In genomic region chr10:49538381-49539319, GRCh38 we compare ENCODE assay signal across 1 cellular context.
TF ChIP-seq lines count a peak whose summit lies in the region.

ERCC6 (minus strand) TSS chr10:49539121.

TF ChIP-seq in K562, 482 proteins besides CTCF, POLR2A, EP300 and RAD21 (continued from another document and continues in another):
- no peak for TF ChIP-seq IRF9 (tag; IDR thresholded peaks at IDR 0.05)
- no peak for TF ChIP-seq BMI1 (IDR thresholded peaks at IDR 0.05; ENCODE audit: low read length)
- no peak for TF ChIP-seq KHSRP (IDR thresholded peaks at IDR 0.05)
- no peak for TF ChIP-seq CBFB (CRISPR knock-in tag; IDR thresholded peaks at IDR 0.05)
- TF ChIP-seq NBN (IDR thresholded peaks at IDR 0.05; ENCODE audit: low read depth): 0 out of 2 replicates have a peak, but pooled peaks have one; percentile 20
- no peak for TF ChIP-seq SMARCA5 (IDR thresholded peaks at IDR 0.05)
- no peak for TF ChIP-seq NCOA4 (IDR thresholded peaks at IDR 0.05; ENCODE audit: partially characterized antibody)
- TF ChIP-seq DNMT1 (IDR thresholded peaks at IDR 0.05): no peak
- TF ChIP-seq TEAD2 (tag; IDR thresholded peaks at IDR 0.05): no peak
- TF ChIP-seq PHF8 (IDR thresholded peaks at IDR 0.05; ENCODE audit: borderline replicate concordance, low read length): peak; percentile 90; the same call in 1 of the 2 replicates
- no peak for TF ChIP-seq DIDO1 (tag; IDR thresholded peaks at IDR 0.05; ENCODE audit: low read depth)
- no peak for TF ChIP-seq KAT7 (CRISPR knock-in tag; IDR thresholded peaks at IDR 0.05; ENCODE audit: borderline replicate concordance)
- no peak for TF ChIP-seq ZNF445 (CRISPR knock-in tag; IDR thresholded peaks at IDR 0.05; ENCODE audit: low read depth)
- peak; percentile 85 to 98; a peak in 3 of 4 replicates for TF ChIP-seq SIN3A (IDR thresholded peaks at IDR 0.05; ENCODE audit: borderline replicate concordance in 2 of 2, control insufficient read depth in 1 of 2, low read depth in 2 of 2, low read length in 2 of 2)
- 0 out of 2 replicates have a peak, but pooled peaks have one; percentile 31 for TF ChIP-seq KLF1 (tag; IDR thresholded peaks at IDR 0.05)
- TF ChIP-seq, protein P1, sequence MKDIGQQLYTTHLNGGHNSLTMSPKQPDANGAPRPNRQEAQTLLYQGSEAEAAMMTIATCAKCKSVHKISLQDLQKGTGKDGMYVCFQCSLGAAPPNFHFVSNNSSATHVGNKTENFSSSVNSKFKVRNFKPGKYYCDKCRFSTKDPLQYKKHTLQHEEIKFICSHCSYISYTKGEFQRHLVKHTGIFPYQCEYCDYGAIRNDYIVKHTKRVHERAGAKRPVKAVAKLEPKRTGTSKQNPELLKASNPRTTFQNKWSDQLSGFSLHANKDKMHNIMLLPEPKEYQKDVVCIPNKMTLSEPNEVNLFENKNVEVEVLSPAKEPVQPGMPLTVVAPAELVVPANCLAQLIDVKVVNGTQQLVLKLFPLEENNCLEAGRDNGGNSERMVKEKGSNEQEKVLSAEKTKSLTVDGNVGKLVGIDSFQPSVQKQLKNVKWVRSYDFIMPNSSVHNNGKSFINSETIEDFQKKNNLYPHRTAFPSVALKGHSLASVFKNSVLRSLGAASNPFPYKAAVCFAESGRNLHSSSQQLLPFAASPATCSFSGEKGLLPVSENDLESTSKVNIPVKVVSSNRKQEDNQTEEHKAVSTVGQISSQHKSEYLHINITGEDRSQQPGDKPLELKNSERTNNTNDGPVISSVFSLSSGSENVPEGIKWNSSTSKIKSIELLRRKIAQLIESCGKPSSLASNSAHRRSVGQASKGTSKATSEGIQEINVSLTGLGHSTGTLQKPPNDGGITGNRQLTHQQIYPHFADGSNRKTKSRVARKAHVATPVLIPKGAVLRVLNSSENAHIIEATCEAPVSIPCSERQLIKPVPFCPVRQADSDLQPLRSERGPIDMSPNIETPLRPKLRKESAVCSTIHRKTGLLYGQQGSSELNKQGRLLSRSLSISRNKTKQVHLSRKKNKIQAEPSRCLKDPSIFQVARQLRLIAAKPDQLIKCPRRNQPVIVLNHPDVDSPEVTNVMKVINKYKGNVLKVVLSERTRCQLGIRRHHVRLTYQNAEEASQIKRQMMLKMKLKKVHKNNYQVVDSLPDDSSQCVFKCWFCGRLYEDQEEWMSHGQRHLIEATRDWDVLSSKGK (CRISPR knock-in tag; IDR thresholded peaks at IDR 0.05): no peak
- no peak for TF ChIP-seq MTA2 (IDR thresholded peaks at IDR 0.05; ENCODE audit: low read depth)
- no peak for TF ChIP-seq RREB1 (CRISPR knock-in tag; IDR thresholded peaks at IDR 0.05)
- TF ChIP-seq PHB (CRISPR knock-in tag; IDR thresholded peaks at IDR 0.05): peak; percentile 72; the same call in 1 of the 2 replicates
- no peak for TF ChIP-seq ETS2 (tag; IDR thresholded peaks at IDR 0.05; ENCODE audit: borderline replicate concordance, poor library complexity, severe bottlenecking)
- peak; percentile 94 for TF ChIP-seq EGR1 (conservative IDR thresholded peaks at IDR 0.05)
- no peak for TF ChIP-seq MYBL2 (IDR thresholded peaks at IDR 0.05; ENCODE audit: low read depth)
- no peak for TF ChIP-seq MYBL2 (CRISPR knock-in tag; IDR thresholded peaks at IDR 0.05; ENCODE audit: borderline replicate concordance)
- TF ChIP-seq ZEB2 (IDR thresholded peaks at IDR 0.05): peak; percentile 98
- TF ChIP-seq, protein P2, sequence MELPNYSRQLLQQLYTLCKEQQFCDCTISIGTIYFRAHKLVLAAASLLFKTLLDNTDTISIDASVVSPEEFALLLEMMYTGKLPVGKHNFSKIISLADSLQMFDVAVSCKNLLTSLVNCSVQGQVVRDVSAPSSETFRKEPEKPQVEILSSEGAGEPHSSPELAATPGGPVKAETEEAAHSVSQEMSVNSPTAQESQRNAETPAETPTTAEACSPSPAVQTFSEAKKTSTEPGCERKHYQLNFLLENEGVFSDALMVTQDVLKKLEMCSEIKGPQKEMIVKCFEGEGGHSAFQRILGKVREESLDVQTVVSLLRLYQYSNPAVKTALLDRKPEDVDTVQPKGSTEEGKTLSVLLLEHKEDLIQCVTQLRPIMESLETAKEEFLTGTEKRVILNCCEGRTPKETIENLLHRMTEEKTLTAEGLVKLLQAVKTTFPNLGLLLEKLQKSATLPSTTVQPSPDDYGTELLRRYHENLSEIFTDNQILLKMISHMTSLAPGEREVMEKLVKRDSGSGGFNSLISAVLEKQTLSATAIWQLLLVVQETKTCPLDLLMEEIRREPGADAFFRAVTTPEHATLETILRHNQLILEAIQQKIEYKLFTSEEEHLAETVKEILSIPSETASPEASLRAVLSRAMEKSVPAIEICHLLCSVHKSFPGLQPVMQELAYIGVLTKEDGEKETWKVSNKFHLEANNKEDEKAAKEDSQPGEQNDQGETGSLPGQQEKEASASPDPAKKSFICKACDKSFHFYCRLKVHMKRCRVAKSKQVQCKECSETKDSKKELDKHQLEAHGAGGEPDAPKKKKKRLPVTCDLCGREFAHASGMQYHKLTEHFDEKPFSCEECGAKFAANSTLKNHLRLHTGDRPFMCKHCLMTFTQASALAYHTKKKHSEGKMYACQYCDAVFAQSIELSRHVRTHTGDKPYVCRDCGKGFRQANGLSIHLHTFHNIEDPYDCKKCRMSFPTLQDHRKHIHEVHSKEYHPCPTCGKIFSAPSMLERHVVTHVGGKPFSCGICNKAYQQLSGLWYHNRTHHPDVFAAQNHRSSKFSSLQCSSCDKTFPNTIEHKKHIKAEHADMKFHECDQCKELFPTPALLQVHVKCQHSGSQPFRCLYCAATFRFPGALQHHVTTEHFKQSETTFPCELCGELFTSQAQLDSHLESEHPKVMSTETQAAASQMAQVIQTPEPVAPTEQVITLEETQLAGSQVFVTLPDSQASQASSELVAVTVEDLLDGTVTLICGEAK (IDR thresholded peaks at IDR 0.05): peak; percentile 93
- TF ChIP-seq, protein P2 (CRISPR knock-in tag; IDR thresholded peaks at IDR 0.05): no peak
- TF ChIP-seq TRIM28 (IDR thresholded peaks at IDR 0.05): 0 out of 2 replicates have a peak, but pooled peaks have one; percentile 42
- 0 out of 2 replicates have a peak, but pooled peaks have one; percentile 37 for TF ChIP-seq BRD4 (IDR thresholded peaks at IDR 0.05)
- no peak for TF ChIP-seq GTF3C2 (IDR thresholded peaks at IDR 0.05; ENCODE audit: borderline replicate concordance, extremely low read depth, insufficient read length)
- TF ChIP-seq ZNF41 (CRISPR knock-in tag; conservative IDR thresholded peaks at IDR 0.05): no peak
- TF ChIP-seq ZSCAN29 (IDR thresholded peaks at IDR 0.05): no peak
- no peak for TF ChIP-seq ZNF174 (CRISPR knock-in tag; IDR thresholded peaks at IDR 0.05)
- no peak for TF ChIP-seq BDP1 (IDR thresholded peaks at IDR 0.05; ENCODE audit: insufficient read depth, insufficient read length)
- TF ChIP-seq NFATC3 (IDR thresholded peaks at IDR 0.05): no peak
- TF ChIP-seq, protein P3, sequence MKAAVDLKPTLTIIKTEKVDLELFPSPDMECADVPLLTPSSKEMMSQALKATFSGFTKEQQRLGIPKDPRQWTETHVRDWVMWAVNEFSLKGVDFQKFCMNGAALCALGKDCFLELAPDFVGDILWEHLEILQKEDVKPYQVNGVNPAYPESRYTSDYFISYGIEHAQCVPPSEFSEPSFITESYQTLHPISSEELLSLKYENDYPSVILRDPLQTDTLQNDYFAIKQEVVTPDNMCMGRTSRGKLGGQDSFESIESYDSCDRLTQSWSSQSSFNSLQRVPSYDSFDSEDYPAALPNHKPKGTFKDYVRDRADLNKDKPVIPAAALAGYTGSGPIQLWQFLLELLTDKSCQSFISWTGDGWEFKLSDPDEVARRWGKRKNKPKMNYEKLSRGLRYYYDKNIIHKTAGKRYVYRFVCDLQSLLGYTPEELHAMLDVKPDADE (conservative IDR thresholded peaks at IDR 0.05; ENCODE audit: control insufficient read depth, low read depth, low read length): no peak; the same call in none of the 2 replicates
- peak; percentile 82 for TF ChIP-seq U2AF1 (optimal IDR thresholded peaks at IDR 0.05; ENCODE audit: low read depth, low read length)
- TF ChIP-seq MAZ (CRISPR knock-in tag; conservative IDR thresholded peaks at IDR 0.05 in 1 of 2, IDR thresholded peaks at IDR 0.05 in 1 of 2): peak; percentile 25 to 70; a peak in 2 of 4 replicates
- TF ChIP-seq XRCC5 (IDR thresholded peaks at IDR 0.05; ENCODE audit: low read depth, low read length): no peak
- peak; percentile 94 for TF ChIP-seq POLR2B (IDR thresholded peaks at IDR 0.05; ENCODE audit: low read depth, partially characterized antibody)
- TF ChIP-seq SRSF1 (IDR thresholded peaks at IDR 0.05; ENCODE audit: low read depth, low read length): no peak
